In genomic region chr3:51717947-51718346, GRCh38 we compare ENCODE assay signal across 17 cellular contexts.
"Had no signal": no experiment of that assay in that cellular context is flagged by ENCODE, and none has a peak within 500 bp of the region (broad histone marks: within the 10 kb centered on the region; RNA-seq: fewer than 3 reads in every experiment).

No MANE protein-coding gene starts in this region.

- H2AFZ ChIP-seq: parathyroid adenoma had no signal

- H3K4me1 ChIP-seq: gastroesophageal sphincter, left lung, parathyroid adenoma had no signal

- H3K27me3 ChIP-seq: left lung had no signal

- H3K27ac ChIP-seq: epithelial cell of prostate, gastroesophageal sphincter, left lung, parathyroid adenoma, thoracic aorta, VCaP had no signal

- ATAC-seq: activated CD8-positive, alpha-beta T cell treated with anti-CD3 and anti-CD28 coated beads, Interleukin-2, amount 10 ng/mL, durations not matched to agents 7 days and 5 days; effector memory CD8-positive, alpha-beta T cell; gastroesophageal sphincter; left lung; stimulated activated effector memory CD8-positive, alpha-beta T cell treated with anti-CD3 and anti-CD28 coated beads, Interleukin-12 subunit alpha, Interleukin-12 subunit beta, amount 100 ng/mL, for 72 hours had no signal

- H3K9ac ChIP-seq: parathyroid adenoma had no signal

- H3K36me3 ChIP-seq: gastroesophageal sphincter, left lung, thoracic aorta had no signal

- H3K4me3 ChIP-seq: gastroesophageal sphincter, left lung, thoracic aorta had no signal

- DNase-seq: activated CD4-positive, alpha-beta T cell treated with anti-CD3 and anti-CD28 coated beads for 4 hours; activated CD8-positive, alpha-beta T cell treated with anti-CD3 and anti-CD28 coated beads, Interleukin-2, amount 10 ng/mL, durations not matched to agents 7 days and 5 days; activated naive CD8-positive, alpha-beta T cell treated with anti-CD3 and anti-CD28 coated beads, Interleukin-2, amount 50 U/mL, for 24 hours; dermis blood vessel endothelial cell; effector memory CD8-positive, alpha-beta T cell; left lung; mammary epithelial cell; stimulated activated CD4-positive, alpha-beta T cell treated with anti-CD3 and anti-CD28 coated beads, Interleukin-12 subunit alpha, Interleukin-12 subunit beta, amount 100 ng/mL, for 4 hours; stimulated activated CD4-positive, alpha-beta T cell treated with anti-CD3 and anti-CD28 coated beads, Interleukin-2, amount 100 ng/mL, for 24 hours; T-helper 1 cell; T1000 had no signal

- H3K9me3 ChIP-seq: gastroesophageal sphincter, left lung, thoracic aorta had no signal
